ENCODE assay signal across 8 cellular contexts in genomic region chr18:74116628-74117554, GRCh38. TPM values are rescaled to one million over a fixed set of nuclear protein-coding genes. Genes with fewer than 3 reads are reported as not detected.
DNase-seq lines count a peak whose midpoint lies in the region; ATAC-seq and TF ChIP-seq lines count a peak whose summit lies in the region.

No MANE protein-coding gene starts in this region.

- no peak overlapping the region for H3K4me3 ChIP-seq in fibroblast of the aortic adventitia (ENCODE audit: low read depth, low read length)

- peaks cover 52% of the 10 kb centered on the region for H3K4me1 Mint-ChIP-seq in HFFc6 (ENCODE audit: low read depth)

- H3K27me3 Mint-ChIP-seq in HFFc6 (ENCODE audit: insufficient read depth): no peaks in the 10 kb centered on the region

- DNase-seq in NCI-H2196 (lab: John Stamatoyannopoulos, UW; ENCODE audit: unreplicated experiment) (peak; percentile 25), NCI-H2196 treated with DMSO at 0.1 percent for 48 hours (lab: John Stamatoyannopoulos, UW; ENCODE audit: unreplicated experiment) (no peak), HFFc6 (peak; percentile 47), SKM-1 treated with dmso at 0.1 percent for 144 hours (lab: John Stamatoyannopoulos, UW; ENCODE audit: unreplicated experiment) (peak; percentile 40), fibroblast of the aortic adventitia (ENCODE audit: low read depth) (peak; percentile 72), renal cortical epithelial cell (ENCODE audit: low read depth) (peak; percentile 28), iPS-NIHi11 (ENCODE audit: low spot score) (no peak)

- no peak overlapping the region for H3K4me3 Mint-ChIP-seq in HFFc6

- TF ChIP-seq CTCF in HFFc6 (IDR thresholded peaks at IDR 0.05) (peak; percentile 86), fibroblast of the aortic adventitia (IDR thresholded peaks at IDR 0.05; ENCODE audit: insufficient read depth, low read length) (peak; percentile 77)

- H3K9me3 Mint-ChIP-seq in HFFc6: peaks cover 6% of the 10 kb centered on the region

- H3K36me3 Mint-ChIP-seq in HFFc6 (ENCODE audit: low read depth): no peaks in the 10 kb centered on the region

- ATAC-seq in HG02938 (IDR thresholded peaks at IDR 0.05; ENCODE audit: unreplicated experiment): no peak

- peak overlapping the region; percentile 5; the same call in 1 of the 2 replicates for H3K27ac Mint-ChIP-seq in HFFc6

RNA-seq across cellular contexts. Expression of gene FBXO15, which starts 30.7 kb away (rescaled TPM):
- total RNA-seq in HFFc6 (2021; fragmentation: NEBNext Ultra II Directional; extraction: Animal tissue kit (Norgen Biotek cat#: 25700)): 1 to 10 TPM in 3 of 6 experiments, under 1 TPM in 3; 0.71 to 2.2 (median 1.1) TPM
- 0.27 and 0.49 TPM in 2 replicates for total RNA-seq in fibroblast of the aortic adventitia (ENCODE audit: low replicate concordance)
- total RNA-seq in renal cortical epithelial cell: 1.7 and 3.4 TPM in 2 replicates

RNA-seq across cellular contexts. Expression of gene TIMM21, which starts 31.4 kb away (rescaled TPM):
- total RNA-seq in HFFc6 (2021; fragmentation: NEBNext Ultra II Directional; extraction: Animal tissue kit (Norgen Biotek cat#: 25700)): 10 to 100 TPM; 34.1 to 42.4 (median 40.6) TPM
- total RNA-seq in fibroblast of the aortic adventitia (ENCODE audit: low replicate concordance) (6.5 and 34.5 TPM in 2 replicates), renal cortical epithelial cell (19.6 and 41.5 TPM in 2 replicates)

Comparison
In these comparisons a context has a peak if more than half of its experiments do, and no peak if none do; other contexts are left out.
1. DNase-seq: peak in NCI-H2196 (single experiment), HFFc6 (single experiment), SKM-1 treated with dmso at 0.1 percent for 144 hours (single experiment), fibroblast of the aortic adventitia (single experiment) and renal cortical epithelial cell (single experiment); none in NCI-H2196 treated with DMSO at 0.1 percent for 48 hours (single experiment) and iPS-NIHi11 (single experiment).